Comparison of ENCODE assay signal across 1 cellular context in genomic region chr12:97503073-97503472, GRCh38.
TF ChIP-seq lines count a peak whose summit lies in the region.

No MANE protein-coding gene starts in this region.

TF ChIP-seq in HepG2, 621 proteins besides CTCF, POLR2A, EP300 and RAD21 (continued from another document):
- TF ChIP-seq KDM6A (CRISPR knock-in tag; IDR thresholded peaks at IDR 0.05; ENCODE audit: low read depth) (no peak), RELA (CRISPR knock-in tag; IDR thresholded peaks at IDR 0.05) (no peak), ZSCAN25 (CRISPR knock-in tag; IDR thresholded peaks at IDR 0.05) (no peak), ZFP37 (CRISPR knock-in tag; IDR thresholded peaks at IDR 0.05; ENCODE audit: borderline replicate concordance) (no peak), E2F1 (CRISPR knock-in tag; IDR thresholded peaks at IDR 0.05) (no peak), SMYD3 (CRISPR knock-in tag; IDR thresholded peaks at IDR 0.05) (no peak), ZNF724P (CRISPR knock-in tag; IDR thresholded peaks at IDR 0.05; ENCODE audit: borderline replicate concordance) (no peak), HNRNPUL1 (IDR thresholded peaks at IDR 0.05; ENCODE audit: low read depth, low read length) (no peak), ZNF792 (CRISPR knock-in tag; IDR thresholded peaks at IDR 0.05) (no peak)
